In the genomic region with DNA sequence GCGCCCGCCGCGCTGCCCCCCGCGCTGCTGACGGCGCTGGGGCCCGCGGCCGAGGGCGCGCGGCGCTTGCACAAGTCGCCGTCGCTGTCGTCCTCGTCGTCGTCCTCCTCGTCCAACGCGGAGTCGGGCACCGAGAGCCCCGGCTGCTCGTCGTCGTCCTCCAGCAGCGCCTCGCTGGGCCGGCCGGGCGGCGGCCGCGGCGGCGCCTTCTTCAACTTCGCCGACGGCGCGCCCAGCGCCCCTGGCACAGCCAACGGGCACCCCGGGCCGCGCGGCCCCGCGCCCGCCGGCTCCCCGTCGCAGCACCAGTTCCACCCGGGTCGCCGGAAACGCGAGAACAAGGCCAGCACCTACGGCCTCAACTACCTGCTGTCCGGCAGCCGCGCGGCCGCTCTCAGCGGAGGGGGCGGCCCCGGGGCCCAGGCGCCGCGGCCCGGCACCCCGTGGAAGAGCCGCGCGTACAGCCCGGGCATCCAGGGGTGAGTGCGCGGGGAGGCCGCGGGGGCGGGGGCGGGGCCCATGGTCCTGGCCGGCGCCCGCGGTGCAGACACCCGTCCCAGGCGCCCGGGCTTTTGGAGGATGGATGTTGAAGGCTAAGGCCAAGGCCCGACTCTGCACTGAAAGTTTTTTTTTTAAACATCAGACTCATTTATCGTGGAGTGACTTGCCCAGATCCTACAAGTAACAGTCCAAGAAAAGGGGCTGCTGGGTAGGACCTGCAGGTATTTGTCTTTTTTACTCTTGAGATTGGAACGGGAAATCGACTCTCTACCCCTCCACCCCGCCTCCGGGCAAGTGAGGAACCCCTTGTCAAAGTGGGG, we compare ENCODE assay signal across 8 cellular contexts. TPM values are rescaled to one million over a fixed set of nuclear protein-coding genes. Genes with fewer than 3 reads are reported as not detected.
A peak's percentile ranks its signal among the peaks of the same experiment; 100 is the strongest.
DNase-seq lines count a peak whose midpoint lies in the region; ATAC-seq and TF ChIP-seq lines count a peak whose summit lies in the region.

No MANE protein-coding gene starts in this region.

- no peak for TF ChIP-seq CTCF in CD8-positive, alpha-beta T cell (IDR thresholded peaks at IDR 0.05)
- TF ChIP-seq CTCF in gastroesophageal sphincter (IDR thresholded peaks at IDR 0.05) = no peak

- CTCF ChIA-PET in CD8-positive, alpha-beta T cell (lab: Charles Lee) = no interaction called here

- peaks cover 41% of the 10 kb centered on the region for H3K4me1 ChIP-seq in CD8-positive, alpha-beta T cell (ENCODE audit: insufficient read depth, low read length)
- peaks cover 3 to 60% (median 47%) of the 10 kb centered on the region in 3 donors for H3K4me1 ChIP-seq in gastroesophageal sphincter
- peaks cover 22% of the 10 kb centered on the region for H3K4me1 ChIP-seq in rectal smooth muscle tissue (ENCODE audit: control insufficient read depth, insufficient read depth, low read length)

- no peak for TF ChIP-seq EP300 in gastroesophageal sphincter (IDR thresholded peaks at IDR 0.05)

- WGBS in gastroesophageal sphincter (ENCODE audit: low coverage in 1 of 2), 2 donors = 0 to 4% methylated on average over 4 to 6 of the region's 100 CpGs

- H3K27ac ChIP-seq in CD8-positive, alpha-beta T cell (ENCODE audit: low read depth, low read length) = peak overlapping the region; percentile 44
- H3K27ac ChIP-seq in gastroesophageal sphincter (peak overlapping the region; percentile 21 to 99 (median 96)), rectal smooth muscle tissue (ENCODE audit: low read depth, low read length) (peak overlapping the region; percentile 37)

- peak overlapping the region; percentile 55 for H3K4me3 ChIP-seq in CD8-positive, alpha-beta T cell (ENCODE audit: low read depth, low read length)
- peak overlapping the region; percentile 50 to 89 for H3K4me3 ChIP-seq in gastroesophageal sphincter
- H3K4me3 ChIP-seq in rectal smooth muscle tissue (ENCODE audit: low read length) = peak overlapping the region; percentile 67

- no peak for TF ChIP-seq POLR2A in gastroesophageal sphincter (IDR thresholded peaks at IDR 0.05)

- H3K4me1 Mint-ChIP-seq in CD8-positive, alpha-beta T cell (ENCODE audit: low read depth) = peaks cover 56% of the 10 kb centered on the region

- intact Hi-C loops in CD8-positive, alpha-beta T cell (cut with DNase I, micrococcal nuclease) = loop anchor here (1.0 to 10.0 kb wide), 4 partner anchors 16 to 1153 kb away; a partner anchor contains a TSS

- H3K4me3 Mint-ChIP-seq in CD8-positive, alpha-beta T cell = peak overlapping the region; percentile 89

- no peak for ATAC-seq in CD8-positive, alpha-beta T cell
- no peak for ATAC-seq in gastroesophageal sphincter

- H3K9me3 ChIP-seq in CD8-positive, alpha-beta T cell (ENCODE audit: low read length) = no peaks in the 10 kb centered on the region
- no peaks in the 10 kb centered on the region for H3K9me3 ChIP-seq in gastroesophageal sphincter

- no peaks in the 10 kb centered on the region for H3K36me3 ChIP-seq in CD8-positive, alpha-beta T cell (ENCODE audit: insufficient read depth, low read length)
- H3K36me3 ChIP-seq in gastroesophageal sphincter (no peaks in the 10 kb centered on the region), rectal smooth muscle tissue (ENCODE audit: control insufficient read depth, insufficient read depth, low read length) (no peaks in the 10 kb centered on the region)

- POLR2A ChIA-PET in CD8-positive, alpha-beta T cell (lab: Charles Lee) = no interaction called here

- peak overlapping the region; percentile 66 for H3K9ac ChIP-seq in rectal smooth muscle tissue (ENCODE audit: low read length)

- no peaks in the 10 kb centered on the region for H3K27me3 ChIP-seq in CD8-positive, alpha-beta T cell (ENCODE audit: insufficient read depth, low read length)
- H3K27me3 ChIP-seq in gastroesophageal sphincter = no peaks in the 10 kb centered on the region
- H3K27me3 ChIP-seq in rectal smooth muscle tissue (ENCODE audit: control insufficient read depth, insufficient read depth, low read length) = no peaks in the 10 kb centered on the region

- peak overlapping the region; percentile 89 for H3K27ac Mint-ChIP-seq in CD8-positive, alpha-beta T cell

- DNase-seq in CD8-positive, alpha-beta T cell = peak in 4 of 7 experiments; percentile 22 to 56 (median 28)
- DNase-seq in HuH-7.5 (ENCODE audit: low spot score) = peak; percentile 27
- peak; percentile 10 for DNase-seq in activated T-helper 1 cell treated with Interleukin-2 at 50 U/mL for 16 hours (ENCODE audit: low read depth)
- no peak for DNase-seq in NCI-H2196 treated with DMSO at 0.1 percent for 48 hours (lab: John Stamatoyannopoulos, UW; ENCODE audit: unreplicated experiment)
- no peak for DNase-seq in NCI-H187 (lab: John Stamatoyannopoulos, UW)
- DNase-seq in SHP77 treated with DMSO at 0.1 percent for 48 hours (lab: John Stamatoyannopoulos, UW) = no peak

- no peaks in the 10 kb centered on the region for H3K9me3 Mint-ChIP-seq in CD8-positive, alpha-beta T cell

- no peaks in the 10 kb centered on the region for H3K27me3 Mint-ChIP-seq in CD8-positive, alpha-beta T cell (ENCODE audit: low read depth)

- peaks cover 17% of the 10 kb centered on the region for H3K36me3 Mint-ChIP-seq in CD8-positive, alpha-beta T cell

RNA-seq across cellular contexts. Expression of a gene that starts 1.2 kb away (rescaled TPM):
- total RNA-seq in CD8-positive, alpha-beta T cell = 10 to 100 TPM; 39.9 to 42.6 TPM
- 10 to 100 TPM; 15.8 to 21.3 (median 17.3) TPM for total RNA-seq in gastroesophageal sphincter

Comparison
In these comparisons a context has a peak if more than half of its experiments do, and no peak if none do; other contexts are left out.
1. DNase-seq: peak in CD8-positive, alpha-beta T cell (4 of 7), HuH-7.5 (single experiment) and activated T-helper 1 cell treated with Interleukin-2 at 50 U/mL for 16 hours (single experiment); none in NCI-H2196 treated with DMSO at 0.1 percent for 48 hours (single experiment), NCI-H187 (0 of 2) and SHP77 treated with DMSO at 0.1 percent for 48 hours (single experiment).
2. H3K27ac ChIP-seq: peak in every context shown above with its lines; median percentile 96 in gastroesophageal sphincter; 44 in CD8-positive, alpha-beta T cell; 37 in rectal smooth muscle tissue.
3. Peak in every context shown above with its lines, with median percentiles within 50 percentile points of each other: H3K4me3 ChIP-seq.